ENCODE assay signal across 8 cellular contexts in genomic region chr22:41687901-41688364, GRCh38. TPM values are rescaled to one million over a fixed set of nuclear protein-coding genes. Genes with fewer than 3 reads are reported as not detected.
DNase-seq lines count a peak whose midpoint lies in the region; ATAC-seq and TF ChIP-seq lines count a peak whose summit lies in the region.

No MANE protein-coding gene starts in this region.

- peaks cover 24% of the 10 kb centered on the region for H3K4me1 ChIP-seq in osteoblast (ENCODE audit: insufficient read depth, low read length)

- peaks cover 42% of the 10 kb centered on the region for H3K4me1 Mint-ChIP-seq in activated naive CD4-positive, alpha-beta T cell treated with anti-CD3 and anti-CD28 coated beads for 36 hours (ENCODE audit: low read depth)

- H3K27ac Mint-ChIP-seq in activated naive CD4-positive, alpha-beta T cell treated with anti-CD3 and anti-CD28 coated beads for 36 hours = peak overlapping the region; percentile 97

- peak overlapping the region; percentile 89 for H2AFZ ChIP-seq in osteoblast (ENCODE audit: low read length)

- H3K9me3 Mint-ChIP-seq in activated naive CD4-positive, alpha-beta T cell treated with anti-CD3 and anti-CD28 coated beads for 36 hours = no peaks in the 10 kb centered on the region

- H3K79me2 ChIP-seq in osteoblast (ENCODE audit: insufficient read depth, low read length) = peaks cover 57% of the 10 kb centered on the region

- H4K20me1 ChIP-seq in osteoblast (ENCODE audit: insufficient read depth, low read length) = peaks cover 8% of the 10 kb centered on the region

- peaks cover 17% of the 10 kb centered on the region for H3K36me3 Mint-ChIP-seq in activated naive CD4-positive, alpha-beta T cell treated with anti-CD3 and anti-CD28 coated beads for 36 hours (ENCODE audit: low read depth)

- CTCF ChIA-PET in activated naive CD4-positive, alpha-beta T cell treated with anti-CD3 and anti-CD28 coated beads for 36 hours (lab: Charles Lee) = interaction anchor here (2.8 to 3.1 kb wide), 2 partner anchors 10 to 21 kb away, joined by 17 to 29 read pairs; partner anchors contain the start of gene MEI1

- DNase-seq in SIG-M5 treated with dmso at 0.1 percent for 504 hours (lab: John Stamatoyannopoulos, UW; ENCODE audit: unreplicated experiment) (peak; percentile 43), SIG-M5 (lab: John Stamatoyannopoulos, UW) (no peak), LHCN-M2 (ENCODE audit: low read depth) (peak; percentile 34), glomerular visceral epithelial cell (ENCODE audit: extremely low spot score) (peak; percentile 12), osteoblast (ENCODE audit: insufficient read length, low spot score, missing footprints) (peak; percentile 69), NCI-H2107 treated with DMSO at 0.1 percent for 48 hours (lab: John Stamatoyannopoulos, UW; ENCODE audit: unreplicated experiment) (no peak)
- peak; percentile 27 for DNase-seq in activated naive CD4-positive, alpha-beta T cell treated with anti-CD3 and anti-CD28 coated beads for 36 hours

- no peaks in the 10 kb centered on the region for H3K27me3 Mint-ChIP-seq in activated naive CD4-positive, alpha-beta T cell treated with anti-CD3 and anti-CD28 coated beads for 36 hours (ENCODE audit: low read depth)

- no peaks in the 10 kb centered on the region for H3K36me3 ChIP-seq in osteoblast (ENCODE audit: insufficient read depth, low read length)

- intact Hi-C loops in activated naive CD4-positive, alpha-beta T cell treated with anti-CD3 and anti-CD28 coated beads for 36 hours (cut with micrococcal nuclease) = loop anchor here (1.0 to 5.0 kb wide), 4 partner anchors 67 to 403 kb away; partner anchors contain the start of genes DESI1, NAGA, NDUFA6 and PHETA2

- no peaks in the 10 kb centered on the region for H3K9me3 ChIP-seq in osteoblast (ENCODE audit: low read depth, low read length)

- H3K4me3 ChIP-seq in osteoblast (ENCODE audit: insufficient read depth, low read length) = peak overlapping the region; percentile 99

- peak overlapping the region; percentile 97 for H3K4me3 Mint-ChIP-seq in activated naive CD4-positive, alpha-beta T cell treated with anti-CD3 and anti-CD28 coated beads for 36 hours

- no peak for ATAC-seq in GM21576 (IDR thresholded peaks at IDR 0.05; ENCODE audit: unreplicated experiment)

- TF ChIP-seq CTCF in osteoblast (IDR thresholded peaks at IDR 0.05; ENCODE audit: extremely low read depth, low read depth, low read length) = no peak

- H3K4me2 ChIP-seq in osteoblast (ENCODE audit: insufficient read depth, low read length) = peak overlapping the region; percentile 88

- H3K27me3 ChIP-seq in osteoblast (ENCODE audit: insufficient read depth, low read length) = no peaks in the 10 kb centered on the region

- peak overlapping the region; percentile 94 for H3K27ac ChIP-seq in osteoblast (ENCODE audit: low read depth, low read length)

RNA-seq across cellular contexts. Expression of gene SNU13, which starts 0.7 kb away (rescaled TPM):
- total RNA-seq in LHCN-M2 (2014; rRNA removed) = 135 and 141 TPM in 2 replicates
- polyA plus RNA-seq in LHCN-M2 (2012) = 155 TPM
- total RNA-seq in activated naive CD4-positive, alpha-beta T cell treated with anti-CD3 and anti-CD28 coated beads for 36 hours = 100 to 1,000 TPM; 265 to 277 TPM
- total RNA-seq in osteoblast = 56.1 and 58.0 TPM in 2 replicates

RNA-seq across cellular contexts. Expression of gene MEI1, which starts 11.4 kb away (rescaled TPM):
- total RNA-seq in LHCN-M2 (2014; rRNA removed) (not detected in 2 replicates), osteoblast (0.29 and 0.36 TPM in 2 replicates)
- polyA plus RNA-seq in LHCN-M2 (2012) = 0.07 TPM
- total RNA-seq in activated naive CD4-positive, alpha-beta T cell treated with anti-CD3 and anti-CD28 coated beads for 36 hours = 10 to 100 TPM; 28.4 to 28.8 TPM

Comparison
In these comparisons a context has a peak if more than half of its experiments do, and no peak if none do; other contexts are left out.
1. DNase-seq: peak in SIG-M5 treated with dmso at 0.1 percent for 504 hours (single experiment), LHCN-M2 (single experiment), activated naive CD4-positive, alpha-beta T cell treated with anti-CD3 and anti-CD28 coated beads for 36 hours (single experiment), glomerular visceral epithelial cell (single experiment) and osteoblast (single experiment); none in SIG-M5 (single experiment) and NCI-H2107 treated with DMSO at 0.1 percent for 48 hours (single experiment).
2. RNA of gene MEI1, which starts 11.4 kb away (total RNA-seq): 28.4 to 28.8 TPM in activated naive CD4-positive, alpha-beta T cell treated with anti-CD3 and anti-CD28 coated beads for 36 hours; 0.29 to 0.36 TPM in osteoblast and not detected in LHCN-M2; every median in the first group is over 10 times any median in the second.